ENCODE assay signal across 7 cellular contexts in the genomic region with DNA sequence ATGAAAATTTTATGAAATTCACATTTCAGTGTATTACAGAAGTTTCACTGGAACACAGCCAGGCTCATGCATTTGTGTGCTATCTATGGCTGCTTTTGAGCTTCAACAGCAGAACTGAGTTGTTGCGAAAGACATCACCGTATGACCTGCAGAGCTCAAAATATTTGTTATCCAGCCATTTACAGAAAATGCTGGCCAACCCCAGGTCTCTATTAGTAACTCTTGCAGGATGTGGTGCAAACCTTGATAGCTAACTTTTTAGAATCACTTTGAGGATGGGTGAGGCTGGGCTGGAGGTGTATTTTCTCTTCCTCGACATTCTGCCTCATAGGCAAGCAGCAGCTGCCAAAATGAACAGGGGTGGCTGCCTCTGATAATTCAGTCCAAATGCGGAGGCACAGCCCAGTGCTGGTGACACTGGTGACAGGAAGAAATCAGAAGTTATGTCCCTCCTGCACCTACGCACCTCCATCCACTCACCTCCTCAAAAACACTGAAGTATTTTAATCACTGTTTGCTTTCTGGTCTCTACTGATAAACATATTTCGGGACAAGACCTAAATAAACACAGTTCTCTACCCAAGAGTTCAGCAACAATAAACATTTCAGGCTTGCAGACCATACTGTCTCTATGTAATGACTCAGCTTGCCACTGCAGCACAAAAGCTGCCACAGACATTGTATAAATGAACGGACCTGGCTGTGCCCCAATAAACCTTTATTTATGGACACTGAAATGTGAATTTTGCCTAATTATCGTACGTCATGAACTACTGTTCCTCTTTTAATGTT. TPM values are rescaled to one million over a fixed set of nuclear protein-coding genes. Genes with fewer than 3 reads are reported as not detected.
DNase-seq lines count a peak whose midpoint lies in the region; ATAC-seq and TF ChIP-seq lines count a peak whose summit lies in the region.

No MANE protein-coding gene starts in this region.

- H3K27me3 Mint-ChIP-seq in mesothelial cell of epicardium (ENCODE audit: low read depth): no peaks in the 10 kb centered on the region

- peak overlapping the region; percentile 41 for H3K9ac ChIP-seq in fibroblast of lung (ENCODE audit: insufficient read depth, low read length)

- H3K9me3 ChIP-seq in Peyer's patch (no peaks in the 10 kb centered on the region), fibroblast of lung (ENCODE audit: control insufficient read depth, insufficient read depth, low read depth, low read length) (no peaks in the 10 kb centered on the region)

- H2AFZ ChIP-seq in fibroblast of lung (ENCODE audit: low read length): no peak overlapping the region

- peak; percentile 79 for DNase-seq in HCEC 1CT
- DNase-seq in Peyer's patch: peak in 1 of 3 donors; percentile 49
- peak; percentile 91 to 94 for DNase-seq in fibroblast of lung (ENCODE audit: low read depth in 2 of 2)
- DNase-seq in pulmonary artery endothelial cell (ENCODE audit: low read depth, low spot score): peak; percentile 49
- no peak for DNase-seq in mesothelial cell of epicardium (ENCODE audit: low spot score in 2 of 2, unreplicated experiment in 2 of 2)

- H3K4me3 Mint-ChIP-seq in mesothelial cell of epicardium: no peak overlapping the region

- H3K4me2 ChIP-seq in fibroblast of lung (ENCODE audit: extremely low read depth, insufficient read depth, low read length): peak overlapping the region; percentile 70

- H3K27me3 ChIP-seq in Peyer's patch (no peaks in the 10 kb centered on the region), fibroblast of lung (ENCODE audit: control insufficient read depth, insufficient read depth, low read length) (no peaks in the 10 kb centered on the region)

- no peaks in the 10 kb centered on the region for H3K36me3 ChIP-seq in Peyer's patch
- peaks cover 2% of the 10 kb centered on the region for H3K36me3 ChIP-seq in fibroblast of lung (ENCODE audit: control insufficient read depth, insufficient read depth, low read length)

- H3K4me1 ChIP-seq in Peyer's patch (peaks cover 5 to 57% (median 24%) of the 10 kb centered on the region in 4 donors), fibroblast of lung (ENCODE audit: control insufficient read depth, extremely low read depth, insufficient read depth, low read length) (peaks cover 49% of the 10 kb centered on the region)

- no peak for TF ChIP-seq CTCF in Peyer's patch (IDR thresholded peaks at IDR 0.05)
- no peak for TF ChIP-seq CTCF in fibroblast of lung (conservative IDR thresholded peaks at IDR 0.05 in 1 of 2, IDR thresholded peaks at IDR 0.05 in 1 of 2; ENCODE audit: low read depth in 1 of 2, low read length in 2 of 2)
- no peak for TF ChIP-seq CTCF in mesothelial cell of epicardium (IDR thresholded peaks at IDR 0.05; ENCODE audit: unreplicated experiment)

- peaks cover 4% of the 10 kb centered on the region for H3K36me3 Mint-ChIP-seq in mesothelial cell of epicardium

- H3K79me2 ChIP-seq in fibroblast of lung (ENCODE audit: control insufficient read depth, insufficient read depth, low read length): peaks cover 77% of the 10 kb centered on the region

- no peak overlapping the region for H3K27ac Mint-ChIP-seq in mesothelial cell of epicardium

- H3K4me3 ChIP-seq in Peyer's patch (no peak overlapping the region), fibroblast of lung (replicated peaks in 1 of 4; ENCODE audit: control extremely low read depth in 1 of 4, insufficient read depth in 1 of 4, low read depth in 3 of 4, low read length in 4 of 4) (peak overlapping the region in 2 of 4 experiments; percentile 12 to 23)

- ATAC-seq in HG03432 (IDR thresholded peaks at IDR 0.05; ENCODE audit: unreplicated experiment): no peak
- ATAC-seq in GM21576 (IDR thresholded peaks at IDR 0.05; ENCODE audit: unreplicated experiment): no peak

- TF ChIP-seq POLR2A in Peyer's patch (IDR thresholded peaks at IDR 0.05): no peak

- H3K27ac ChIP-seq in Peyer's patch (peak overlapping the region; percentile 31 to 80 (median 64)), fibroblast of lung (ENCODE audit: insufficient read depth, low read length) (peak overlapping the region; percentile 86)

- no peaks in the 10 kb centered on the region for H4K20me1 ChIP-seq in fibroblast of lung (ENCODE audit: control insufficient read depth, extremely low read depth, insufficient read depth, low read length)

- H3K9me3 Mint-ChIP-seq in mesothelial cell of epicardium: peaks cover 3% of the 10 kb centered on the region

- peaks cover 34% of the 10 kb centered on the region for H3K4me1 Mint-ChIP-seq in mesothelial cell of epicardium

RNA-seq across cellular contexts. Expression of gene ARHGAP17, which starts 28.5 kb away (rescaled TPM):
- 100 to 1,000 TPM in 3 of 4 donors, 10 to 100 TPM in 1; 75.9 to 181 (median 136) TPM for total RNA-seq in Peyer's patch
- total RNA-seq in fibroblast of lung: 24.7 and 43.4 TPM in 2 replicates
- polyA plus RNA-seq in fibroblast of lung: 60.0 and 61.6 TPM in 2 replicates
- polyA plus RNA-seq in fibroblast of lung (2012): 90.7 and 110 TPM in 2 replicates
- 91.7 and 92.6 TPM in 2 replicates for polyA minus RNA-seq in fibroblast of lung (ENCODE audit: low replicate concordance)
- 27.5 and 34.9 TPM in 2 replicates for total RNA-seq in pulmonary artery endothelial cell
- 77.4 to 81.3 TPM (median 77.7 TPM) in 3 replicates for total RNA-seq in mesothelial cell of epicardium

Comparison
In these comparisons a context has a peak if more than half of its experiments do, and no peak if none do; other contexts are left out.
1. DNase-seq: peak in HCEC 1CT (single experiment), fibroblast of lung (2 of 2) and pulmonary artery endothelial cell (single experiment); none in mesothelial cell of epicardium (0 of 2).